In genomic region chr9:16870606-16871357, GRCh38 we compare ENCODE assay signal across 8 cellular contexts. TPM values are rescaled to one million over a fixed set of nuclear protein-coding genes. Genes with fewer than 3 reads are reported as not detected.
DNase-seq lines count a peak whose midpoint lies in the region; ATAC-seq, FAIRE-seq and TF ChIP-seq lines count a peak whose summit lies in the region.

Gene BNC2, minus strand, starts transcription at chr9:16870670. Its CDS starts 22 bp downstream, at chr9:16870648.

- in situ Hi-C loops in GM13976 (cut with MboI; ENCODE audit: low sequenced_read_pairs, unreplicated experiment) = no loop called here

- peak within 1 kb of the TSS; percentile 90 for H3K4me3 ChIP-seq in A549
- peak within 1 kb of the TSS; percentile 66 to 89 (median 76) for H3K4me3 ChIP-seq in fibroblast of lung (replicated peaks in 1 of 4; ENCODE audit: control extremely low read depth in 1 of 4, insufficient read depth in 1 of 4, low read depth in 3 of 4, low read length in 4 of 4)

- no peak for TF ChIP-seq RAD21 in A549 (conservative IDR thresholded peaks at IDR 0.05 in 1 of 2, IDR thresholded peaks at IDR 0.05 in 1 of 2)

- ATAC-seq in A549 = peak; percentile 83 to 84
- no peak for ATAC-seq in GM18858 (IDR thresholded peaks at IDR 0.05; ENCODE audit: unreplicated experiment)
- ATAC-seq in HG03280 (IDR thresholded peaks at IDR 0.05; ENCODE audit: unreplicated experiment) = no peak

- no peak for FAIRE-seq in A549 (lab: Jason Lieb, UNC)

- H3K4me1 ChIP-seq in A549 (peaks cover 30% of the 10 kb centered on the region), fibroblast of lung (ENCODE audit: control insufficient read depth, extremely low read depth, insufficient read depth, low read length) (peaks cover 2% of the 10 kb centered on the region)

- TF ChIP-seq CTCF in A549 (IDR thresholded peaks at IDR 0.05) (no peak), GM13976 (IDR thresholded peaks at IDR 0.05; ENCODE audit: borderline replicate concordance, control extremely low read depth, extremely low read depth, insufficient read depth, missing control alignments) (no peak), fibroblast of lung (conservative IDR thresholded peaks at IDR 0.05 in 1 of 2, IDR thresholded peaks at IDR 0.05 in 1 of 2; ENCODE audit: low read depth in 1 of 2, low read length in 2 of 2) (no peak)

- WGBS in A549 (ENCODE audit: missing lambda C conversion rate) = 2% methylated on average over 34 of the region's 60 CpGs

- peaks cover 42% of the 10 kb centered on the region for H3K79me2 ChIP-seq in fibroblast of lung (ENCODE audit: control insufficient read depth, insufficient read depth, low read length)

- no peak within 1 kb of the TSS for H2AFZ ChIP-seq in fibroblast of lung (ENCODE audit: low read length)

- peak within 1 kb of the TSS; percentile 85 to 93 for H3K27ac ChIP-seq in A549
- peak within 1 kb of the TSS; percentile 82 for H3K27ac ChIP-seq in fibroblast of lung (ENCODE audit: insufficient read depth, low read length)

- TF ChIP-seq EP300 in A549 (IDR thresholded peaks at IDR 0.05) = no peak

- no peaks in the 10 kb centered on the region for H4K20me1 ChIP-seq in fibroblast of lung (ENCODE audit: control insufficient read depth, extremely low read depth, insufficient read depth, low read length)

- no peaks in the 10 kb centered on the region for H3K36me3 ChIP-seq in fibroblast of lung (ENCODE audit: control insufficient read depth, insufficient read depth, low read length)

- TF ChIP-seq POLR2A in A549 (IDR thresholded peaks at IDR 0.05; ENCODE audit: low read length) = no peak

- H3K4me2 ChIP-seq in A549 = peak within 1 kb of the TSS; percentile 89
- H3K4me2 ChIP-seq in fibroblast of lung (ENCODE audit: extremely low read depth, insufficient read depth, low read length) = peak within 1 kb of the TSS; percentile 90

- no peaks in the 10 kb centered on the region for H3K27me3 ChIP-seq in fibroblast of lung (ENCODE audit: control insufficient read depth, insufficient read depth, low read length)

- no peaks in the 10 kb centered on the region for H3K9me3 ChIP-seq in A549
- no peaks in the 10 kb centered on the region for H3K9me3 ChIP-seq in fibroblast of lung (ENCODE audit: control insufficient read depth, insufficient read depth, low read depth, low read length)

- H3K9ac ChIP-seq in fibroblast of lung (ENCODE audit: insufficient read depth, low read length) = peak within 1 kb of the TSS; percentile 74

- POLR2A ChIA-PET in A549 (lab: Yijun Ruan, JAX) = interaction anchor here (0.6 to 0.8 kb wide), 2 partner anchors 52 to 964 kb away, joined by 3 to 5 read pairs; no protein-coding TSS in a partner anchor

- peak; percentile 61 to 62 for DNase-seq in A549 (ENCODE audit: low read depth in 1 of 2, low spot score in 1 of 2)
- peak; percentile 47 for DNase-seq in GM13976 (ENCODE audit: low spot score)
- peak; percentile 19 for DNase-seq in T1000 (lab: John Stamatoyannopoulos, UW)
- peak; percentile 68 to 71 for DNase-seq in fibroblast of lung (ENCODE audit: low read depth in 2 of 2)
- peak; percentile 79 for DNase-seq in myocyte (ENCODE audit: low read depth)
- DNase-seq in stimulated activated CD4-positive, alpha-beta T cell treated with anti-CD3 and anti-CD28 coated beads, Interleukin-4, amount 100 ng/mL, for 4 hours = no peak

- CTCF ChIA-PET in A549 (lab: Yijun Ruan, JAX) = interaction anchor here (0.6 to 1.2 kb wide), 4 partner anchors 9 to 903 kb away, joined by 3 to 5 read pairs (median 4); no protein-coding TSS in a partner anchor

TF ChIP-seq in A549, 52 proteins besides CTCF, POLR2A, EP300 and RAD21:
- TF ChIP-seq REST (IDR thresholded peaks at IDR 0.05) = no peak
- no peak for TF ChIP-seq MAZ (IDR thresholded peaks at IDR 0.05; ENCODE audit: borderline replicate concordance, low read depth, low read length)
- TF ChIP-seq, protein P1, sequence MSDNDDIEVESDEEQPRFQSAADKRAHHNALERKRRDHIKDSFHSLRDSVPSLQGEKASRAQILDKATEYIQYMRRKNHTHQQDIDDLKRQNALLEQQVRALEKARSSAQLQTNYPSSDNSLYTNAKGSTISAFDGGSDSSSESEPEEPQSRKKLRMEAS (IDR thresholded peaks at IDR 0.05) = no peak
- TF ChIP-seq JUN (IDR thresholded peaks at IDR 0.05) = 0 out of 5 replicates have a peak, but pooled peaks of 1 of the 2 experiments have one; percentile 20
TF ChIP-seq in A549: peak in this region for 1.

RNA-seq across cellular contexts. Expression of gene BNC2, which starts in this region (rescaled TPM):
- polyA plus RNA-seq in A549 (2011; rRNA removed) (7.5 and 7.9 TPM in 2 replicates), A549 (2017; fragmentation: RNase III; extraction: RNeasy Plus Mini Kit Qiagen cat#74134 plus additional on column Dnase treatment) (6.2 to 7.6 TPM (median 6.2 TPM) in 3 replicates), fibroblast of lung (27.5 and 39.1 TPM in 2 replicates)
- 4.3 and 4.4 TPM in 2 replicates for polyA plus RNA-seq in A549 (2012; cell fraction: cytosol; rRNA removed)
- 5.4 and 5.7 TPM in 2 replicates for polyA plus RNA-seq in A549 (2012; cell fraction: nucleus; rRNA removed)
- 22.2 and 24.9 TPM in 2 replicates for polyA minus RNA-seq in A549 (2011; rRNA and poly(A)+ RNA removed)
- total RNA-seq in fibroblast of lung (34.7 and 36.2 TPM in 2 replicates), myocyte (31.8 and 32.4 TPM in 2 replicates)
- polyA plus RNA-seq in fibroblast of lung (2012) = 21.8 and 31.2 TPM in 2 replicates
- 64.8 and 148 TPM in 2 replicates for polyA minus RNA-seq in fibroblast of lung (ENCODE audit: low replicate concordance)
- 6.7 TPM for polyA plus RNA-seq in myocyte (2012)

Comparison
In these comparisons a context has a peak if more than half of its experiments do, and no peak if none do; other contexts are left out.
1. ATAC-seq: peak in A549 (2 of 2); none in GM18858 (single experiment) and HG03280 (single experiment).
2. DNase-seq: peak in A549 (2 of 2), GM13976 (single experiment), T1000 (single experiment), fibroblast of lung (2 of 2) and myocyte (single experiment); none in stimulated activated CD4-positive, alpha-beta T cell treated with anti-CD3 and anti-CD28 coated beads, Interleukin-4, amount 100 ng/mL, for 4 hours (0 of 2).